24 cellular contexts compared by ENCODE assay signal in the genomic region with DNA sequence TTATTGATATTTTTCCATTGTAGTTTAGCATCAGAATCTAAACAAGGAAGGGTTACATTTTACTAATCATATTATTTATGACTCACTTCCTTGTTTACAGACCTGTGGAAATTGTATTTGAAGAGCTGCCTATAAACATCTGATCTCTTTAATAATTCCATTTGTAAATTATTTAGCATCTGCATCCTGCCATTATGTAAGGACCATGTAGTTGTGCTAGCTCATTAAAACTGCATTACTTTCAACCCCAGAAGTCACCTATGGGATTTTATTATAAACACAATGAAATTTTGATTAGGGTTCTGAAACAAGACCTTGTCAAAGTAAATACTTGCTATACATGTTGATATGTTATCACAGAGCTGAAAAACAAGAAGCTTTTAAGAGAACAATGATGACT.
"Had no signal": no experiment of that assay in that cellular context is flagged by ENCODE, and none has a peak within 500 bp of the region (broad histone marks: within the 10 kb centered on the region; RNA-seq: fewer than 3 reads in every experiment).

No MANE protein-coding gene starts in this region.

- H2AFZ ChIP-seq: PC-9 had no signal

- H3K27me3 ChIP-seq: Peyer's patch had no signal

- H3K36me3 ChIP-seq: Peyer's patch had no signal

- H3K4me2 ChIP-seq: KMS-11, PC-9, SK-N-SH had no signal

- H3K4me1 ChIP-seq: Peyer's patch had no signal

- FAIRE-seq: HTR-8/SVneo, K562 had no signal

- ATAC-seq: K562, T-cell had no signal

- H3K9ac ChIP-seq: KMS-11, SK-N-SH had no signal

- H3K4me3 ChIP-seq: K562, PC-9, Peyer's patch had no signal

- H3K9me3 ChIP-seq: Peyer's patch, SK-N-SH had no signal

- H3K9me2 ChIP-seq: SK-N-SH had no signal

- DNase-seq: Kasumi-1; NCI-H1092 treated with DMSO at 0.1 percent for 48 hours; NCI-H1436; NCI-H187; NCI-H2029; NCI-H2081 treated with DMSO at 0.1 percent for 48 hours; NCI-H2171; NCI-H226; NCI-H446; NCI-H510A; NCI-H524 treated with DMSO at 0.1 percent for 48 hours; NCI-H69; NK-92 treated with Interleukin-12 subunit alpha and Interleukin-12 subunit beta, amount 100 ng/mL, for 24 hours; Peyer's patch; RPMI8226; SHP77; SK-N-SH; SW 1271; T-cell had no signal

- H3K27ac ChIP-seq: HL-60, KMS-11, PC-9, Peyer's patch had no signal
